ENCODE assay signal across 1 cellular context in genomic region chr14:90303382-90303943, GRCh38.
TF ChIP-seq lines count a peak whose summit lies in the region.

No MANE protein-coding gene starts in this region.

TF ChIP-seq in K562, 482 proteins besides CTCF, POLR2A, EP300 and RAD21:
- TF ChIP-seq HMGXB4 (CRISPR knock-in tag; IDR thresholded peaks at IDR 0.05), result no peak
- TF ChIP-seq HDAC3 (IDR thresholded peaks at IDR 0.05; ENCODE audit: borderline replicate concordance, partially characterized antibody), result no peak
- no peak for TF ChIP-seq U2AF2 (optimal IDR thresholded peaks at IDR 0.05; ENCODE audit: low read depth, low read length)
- TF ChIP-seq HDAC1 (IDR thresholded peaks at IDR 0.05), result no peak
- no peak for TF ChIP-seq RHOXF2B (CRISPR knock-in tag; conservative IDR thresholded peaks at IDR 0.05)
- no peak for TF ChIP-seq ZC3H11A (IDR thresholded peaks at IDR 0.05; ENCODE audit: low read depth, low read length)
- TF ChIP-seq ZBTB17 (CRISPR knock-in tag; IDR thresholded peaks at IDR 0.05), result no peak
- TF ChIP-seq ZNF699 (CRISPR knock-in tag; IDR thresholded peaks at IDR 0.05; ENCODE audit: insufficient replicate concordance), result no peak
- TF ChIP-seq NUFIP1 (IDR thresholded peaks at IDR 0.05; ENCODE audit: partially characterized antibody), result no peak
- no peak for TF ChIP-seq CC2D1A (IDR thresholded peaks at IDR 0.05)
- no peak for TF ChIP-seq RBM17 (IDR thresholded peaks at IDR 0.05; ENCODE audit: borderline replicate concordance, low read depth, low read length)
- TF ChIP-seq E4F1 (CRISPR knock-in tag; IDR thresholded peaks at IDR 0.05; ENCODE audit: borderline replicate concordance), result no peak
- TF ChIP-seq IRF9 (tag; IDR thresholded peaks at IDR 0.05), result no peak
TF ChIP-seq in K562: peak in this region for 0.
